ENCODE assay signal across 9 cellular contexts in the genomic region with DNA sequence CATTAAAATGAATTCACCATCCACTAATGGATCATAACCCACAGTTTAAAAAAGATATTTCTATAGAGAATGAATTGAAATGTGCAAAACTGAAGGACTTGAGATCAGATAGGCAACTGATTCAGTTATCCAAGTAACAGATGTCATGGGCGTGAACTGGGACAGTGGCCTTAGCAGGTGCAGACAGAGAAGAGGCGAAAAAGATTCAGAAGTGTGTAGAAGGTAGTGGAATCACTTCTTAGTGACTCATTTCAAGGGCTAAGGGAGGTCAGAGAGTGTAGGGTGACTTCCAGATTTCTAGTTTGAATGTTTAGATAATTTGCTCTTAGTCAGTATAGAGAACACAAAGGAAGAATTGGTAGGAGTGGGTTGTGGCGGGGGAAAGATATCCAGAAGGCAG.
DNase-seq lines count a peak whose midpoint lies in the region; ATAC-seq, FAIRE-seq and TF ChIP-seq lines count a peak whose summit lies in the region.
"Had no signal": no experiment of that assay in that cellular context is flagged by ENCODE, and none has a peak within 500 bp of the region (broad histone marks: within the 10 kb centered on the region; RNA-seq: fewer than 3 reads in every experiment).

No MANE protein-coding gene starts in this region.

- H3K27me3 ChIP-seq in endothelial cell of umbilical vein (ENCODE audit: control insufficient read depth in 2 of 2, insufficient read depth in 2 of 2, low read length in 2 of 2): no peaks in the 10 kb centered on the region
- H3K27me3 ChIP-seq in HAP-1 (ENCODE audit: low read depth): no peaks in the 10 kb centered on the region

- H3K4me3 ChIP-seq in endothelial cell of umbilical vein (replicated peaks in 1 of 3; ENCODE audit: insufficient read depth in 1 of 3, low read depth in 1 of 3, low read length in 3 of 3) (no peak overlapping the region), HAP-1 (no peak overlapping the region)

- no peak overlapping the region for H3K4me2 ChIP-seq in endothelial cell of umbilical vein (ENCODE audit: insufficient read depth, low read length)

- TF ChIP-seq POLR2A in endothelial cell of umbilical vein (IDR thresholded peaks at IDR 0.05; ENCODE audit: low read depth, low read length): no peak

- H4K20me1 ChIP-seq in endothelial cell of umbilical vein (replicated peaks; ENCODE audit: control insufficient read depth, extremely low read depth, insufficient read depth, low read length): no peaks in the 10 kb centered on the region

- H3K9ac ChIP-seq in endothelial cell of umbilical vein (replicated peaks; ENCODE audit: extremely low read depth, insufficient read depth, low read length): no peak overlapping the region

- FAIRE-seq in endothelial cell of umbilical vein (lab: Jason Lieb, UNC) (peak; percentile 47), D721Med (lab: Jason Lieb, UNC) (no peak)

- no peak overlapping the region for H3K27ac ChIP-seq in endothelial cell of umbilical vein (ENCODE audit: insufficient read depth, low read depth, low read length)

- CTCF ChIA-PET in GM10248 (lab: Yijun Ruan, JAX): interaction anchor here (1.2 to 1.3 kb wide), 2 partner anchors 10 to 328 kb away, joined by 3 read pairs; no protein-coding TSS in a partner anchor
- CTCF ChIA-PET in endothelial cell of umbilical vein (lab: Charles Lee): interaction anchor here (1.2 to 1.7 kb wide), 2 partner anchors 11 to 640 kb away, joined by 3 to 9 read pairs; no protein-coding TSS in a partner anchor

- H3K79me2 ChIP-seq in endothelial cell of umbilical vein (ENCODE audit: control insufficient read depth, insufficient read depth, low read length): no peaks in the 10 kb centered on the region

- no peaks in the 10 kb centered on the region for H3K9me1 ChIP-seq in endothelial cell of umbilical vein (replicated peaks; ENCODE audit: control insufficient read depth, extremely low read depth, insufficient read depth, low read length)

- H3K9me3 ChIP-seq in endothelial cell of umbilical vein (replicated peaks; ENCODE audit: control insufficient read depth, insufficient read depth, low read length) (no peaks in the 10 kb centered on the region), HAP-1 (0 out of 2 replicates have a peak, but pooled peaks cover 2% of the 10 kb centered on the region)

- DNase-seq in GM10248 (ENCODE audit: extremely low spot score): peak; percentile 13
- peak; percentile 9 for DNase-seq in endothelial cell of umbilical vein (ENCODE audit: low read depth, low spot score)
- DNase-seq in HAP-1 (ENCODE audit: low spot score in 2 of 2): no peak
- DNase-seq in D721Med (ENCODE audit: insufficient read length, low spot score): no peak
- DNase-seq in activated CD4-positive, alpha-beta T cell treated with anti-CD3 and anti-CD28 coated beads for 4 hours: no peak
- DNase-seq: activated CD4-positive, alpha-beta memory T cell treated with anti-CD3 and anti-CD28 coated beads for 36 hours had no signal

- no peak overlapping the region for H2AFZ ChIP-seq in endothelial cell of umbilical vein (ENCODE audit: low read depth, low read length)

- POLR2A ChIA-PET in GM10248 (lab: Yijun Ruan, JAX) (no interaction called here), endothelial cell of umbilical vein (lab: Charles Lee) (no interaction called here)

- no TSS peak for BruUV-seq in endothelial cell of umbilical vein (replicated peaks; lab: Mats Ljungman, UMichigan)

- TF ChIP-seq CTCF in GM10248 (IDR thresholded peaks at IDR 0.05; ENCODE audit: control extremely low read depth, extremely low read depth, low read depth, missing control alignments) (no peak), endothelial cell of umbilical vein (IDR thresholded peaks at IDR 0.05; ENCODE audit: extremely low read depth in 1 of 2, insufficient read depth in 1 of 2, low read depth in 1 of 2, low read length in 2 of 2) (no peak), D721Med (IDR thresholded peaks at IDR 0.05; ENCODE audit: insufficient read depth, missing control alignments) (no peak)

- intact Hi-C loops in endothelial cell of umbilical vein (cut with micrococcal nuclease): loop anchor here (5.0 kb wide), 2 partner anchors 757 to 802 kb away; partner anchors contain the start of genes MDH1 and WDPCP

- in situ Hi-C loops in HAP-1 (cut with MboI; ENCODE audit: low sequenced_read_pairs): loop anchor here (25.0 kb wide), 1 partner anchor 252 kb away; no protein-coding TSS in a partner anchor

- H3K36me3 ChIP-seq in endothelial cell of umbilical vein (ENCODE audit: control insufficient read depth in 2 of 2, extremely low read depth in 1 of 2, insufficient read depth in 2 of 2, low read length in 2 of 2): no peaks in the 10 kb centered on the region
- H3K36me3 ChIP-seq in HAP-1 (replicated peaks): no peaks in the 10 kb centered on the region

- peak; percentile 64 for ATAC-seq in GM19463 (IDR thresholded peaks at IDR 0.05; ENCODE audit: unreplicated experiment)
- ATAC-seq in HG03095 (IDR thresholded peaks at IDR 0.05; ENCODE audit: unreplicated experiment): peak; percentile 52
- ATAC-seq in GM18867 (IDR thresholded peaks at IDR 0.05; ENCODE audit: unreplicated experiment): no peak

- dilution Hi-C loops in endothelial cell of umbilical vein (cut with MboI; ENCODE audit: extremely low pct_ligation_motif_present, low sequenced_read_pairs): no loop called here

- H3K4me1 ChIP-seq in endothelial cell of umbilical vein (ENCODE audit: control insufficient read depth, extremely low read depth, insufficient read depth, low read length): peaks cover 4% of the 10 kb centered on the region
- peaks cover 15% of the 10 kb centered on the region for H3K4me1 ChIP-seq in HAP-1

TF ChIP-seq in endothelial cell of umbilical vein, 7 proteins besides CTCF, POLR2A, EP300 and RAD21:
- TF ChIP-seq GATA2 (IDR thresholded peaks at IDR 0.05; ENCODE audit: insufficient read depth, insufficient read length, low read depth, low read length) (no peak), POLR2AphosphoS5 (IDR thresholded peaks at IDR 0.05; ENCODE audit: insufficient read depth, low read depth, low read length) (no peak), EZH2 (IDR thresholded peaks at IDR 0.05; ENCODE audit: borderline replicate concordance, low read depth, low read length, severe bottlenecking) (no peak), MYC (IDR thresholded peaks at IDR 0.05; ENCODE audit: low read depth, low read length) (no peak), JUN (IDR thresholded peaks at IDR 0.05; ENCODE audit: borderline replicate concordance, insufficient read depth, insufficient read length, low read depth) (no peak), FOS (IDR thresholded peaks at IDR 0.05; ENCODE audit: borderline replicate concordance, insufficient read depth, low read length) (no peak), MAX (IDR thresholded peaks at IDR 0.05; ENCODE audit: insufficient read depth, insufficient read length) (no peak)

Comparison
In these comparisons a context has a peak if more than half of its experiments do, and no peak if none do; other contexts are left out.
1. DNase-seq: peak in GM10248 (single experiment) and endothelial cell of umbilical vein (single experiment); none in HAP-1 (0 of 2), D721Med (single experiment) and activated CD4-positive, alpha-beta T cell treated with anti-CD3 and anti-CD28 coated beads for 4 hours (0 of 2).